18 cellular contexts compared by ENCODE assay signal in the genomic region with DNA sequence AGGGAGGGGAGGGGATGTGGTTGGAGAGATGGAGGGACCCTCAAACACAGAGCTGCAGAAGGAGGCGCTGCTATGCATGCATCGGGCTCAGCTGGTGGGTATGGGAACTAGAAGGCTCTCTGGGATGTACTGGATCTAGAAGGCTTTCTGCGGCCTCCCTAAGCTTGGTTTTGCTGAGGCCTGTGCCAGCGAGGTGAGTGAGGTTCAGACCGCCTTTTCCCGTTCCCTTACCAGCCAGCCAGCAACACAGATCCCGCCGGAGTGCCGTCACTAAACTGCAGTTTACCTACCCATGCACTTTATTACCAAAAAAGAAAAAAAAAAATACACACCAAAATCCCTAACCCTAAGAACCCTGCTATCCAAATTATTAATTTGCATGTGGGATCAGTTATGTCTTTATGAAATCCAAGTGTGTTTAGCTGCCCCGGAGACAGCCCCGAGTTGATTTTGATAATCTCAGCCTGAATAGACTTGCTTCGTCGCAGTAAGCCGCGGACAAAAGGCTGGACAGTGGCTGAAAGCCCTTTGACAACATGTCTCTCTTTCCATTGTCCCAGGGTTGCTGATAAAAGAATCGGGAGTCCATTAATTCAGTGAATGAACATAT.
DNase-seq lines count a peak whose midpoint lies in the region; ATAC-seq and TF ChIP-seq lines count a peak whose summit lies in the region.
"Had no signal": no experiment of that assay in that cellular context is flagged by ENCODE, and none has a peak within 500 bp of the region (broad histone marks: within the 10 kb centered on the region; RNA-seq: fewer than 3 reads in every experiment).

No MANE protein-coding gene starts in this region.

- H3K27ac ChIP-seq in HUES48 (ENCODE audit: low read depth, low read length) (peak overlapping the region; percentile 3), body of pancreas (peak overlapping the region in 3 of 4 donors; percentile 70 to 82 (median 77))

- H3K36me3 ChIP-seq in HUES48 (ENCODE audit: control insufficient read depth, insufficient read depth, low read length) (no peaks in the 10 kb centered on the region), body of pancreas (replicated peaks in 1 of 2; ENCODE audit: insufficient read depth in 1 of 2, low read depth in 2 of 2) (no peaks in the 10 kb centered on the region), mucosa of stomach (ENCODE audit: control insufficient read depth, insufficient read depth, low read length) (no peaks in the 10 kb centered on the region)

- H3K9me3 ChIP-seq in HUES48 (ENCODE audit: control insufficient read depth, insufficient read depth, low read length) (no peaks in the 10 kb centered on the region), body of pancreas (no peaks in the 10 kb centered on the region), mucosa of stomach (ENCODE audit: control insufficient read depth, low read length) (no peaks in the 10 kb centered on the region)

- 52 to 56% methylated on average over 16 of the region's 16 CpGs for WGBS in body of pancreas, 2 donors

- DNase-seq in body of pancreas = no peak
- peak; percentile 64 for DNase-seq in retina
- DNase-seq in NCI-H2029 (lab: John Stamatoyannopoulos, UW) = no peak
- no peak for DNase-seq in AG20443 (ENCODE audit: low spot score)
- DNase-seq: C1 segment of cervical spinal cord; DMS 273 treated with DMSO at 0.1 percent for 48 hours; DND-41; MM.1S; NCI-H1092; NCI-H1694; NCI-H510A; NCI-H748 treated with DMSO at 0.1 percent for 48 hours; NK-92 treated with Interleukin-12 subunit alpha and Interleukin-12 subunit beta, amount 100 ng/mL, for 24 hours; Right ventricle myocardium superior had no signal

- H3K27me3 ChIP-seq in HUES48 (ENCODE audit: control insufficient read depth, insufficient read depth, low read length) (peaks cover 11% of the 10 kb centered on the region), body of pancreas (no peaks in the 10 kb centered on the region), mucosa of stomach (ENCODE audit: control insufficient read depth, insufficient read depth, low read length) (no peaks in the 10 kb centered on the region)

- H3K4me1 ChIP-seq in HUES48 (ENCODE audit: control insufficient read depth, insufficient read depth, low read length) = no peaks in the 10 kb centered on the region
- H3K4me1 ChIP-seq in body of pancreas = peaks cover 52% of the 10 kb centered on the region
- peaks cover 82% of the 10 kb centered on the region for H3K4me1 ChIP-seq in mucosa of stomach (ENCODE audit: control insufficient read depth, insufficient read depth, low read length)

- no peak for TF ChIP-seq CTCF in body of pancreas (IDR thresholded peaks at IDR 0.05)

- intact Hi-C loops in body of pancreas (cut with DNase I) = no loop called here

- H3K4me3 ChIP-seq in HUES48 (ENCODE audit: low read depth, low read length) (no peak overlapping the region), body of pancreas (no peak overlapping the region), mucosa of stomach (ENCODE audit: low read length) (no peak overlapping the region)

- TF ChIP-seq POLR2A in body of pancreas (IDR thresholded peaks at IDR 0.05) = no peak

- ATAC-seq in body of pancreas (no peak), HG03442 (IDR thresholded peaks at IDR 0.05; ENCODE audit: unreplicated experiment) (no peak), HG02588 (IDR thresholded peaks at IDR 0.05; ENCODE audit: unreplicated experiment) (no peak)

- H3K9ac ChIP-seq in HUES48 (ENCODE audit: low read depth, low read length) (no peak overlapping the region), mucosa of stomach (ENCODE audit: low read length) (peak overlapping the region; percentile 19)
